ENCODE assay signal across 21 cellular contexts in genomic region chr21:39763282-39763970, GRCh38. TPM values are rescaled to one million over a fixed set of nuclear protein-coding genes. Genes with fewer than 3 reads are reported as not detected.
"Had no signal": no experiment of that assay in that cellular context is flagged by ENCODE, and none has a peak within 500 bp of the region (broad histone marks: within the 10 kb centered on the region; RNA-seq: fewer than 3 reads in every experiment).

No MANE protein-coding gene starts in this region.

- H3K4me1 ChIP-seq: breast epithelium, gastroesophageal sphincter, heart left ventricle, sigmoid colon, stomach had no signal

- H3K27me3 Mint-ChIP-seq: activated B cell treated with CpG ODN at 0.5 μM for 24 hours; activated CD4-positive, alpha-beta memory T cell treated with anti-CD3 and anti-CD28 coated beads, Interleukin-2, amount 10 ng/mL, durations not matched to agents 7 days and 5 days; activated CD8-positive, alpha-beta memory T cell treated with anti-CD3 and anti-CD28 coated beads, Interleukin-2, amount 10 ng/mL, durations not matched to agents 7 days and 5 days; activated naive CD8-positive, alpha-beta T cell treated with anti-CD3 and anti-CD28 coated beads, Interleukin-2, amount 10 ng/mL, durations not matched to agents 7 days and 5 days; progenitor cell of endocrine pancreas had no signal

- H3K4me3 ChIP-seq: breast epithelium, gastroesophageal sphincter, heart left ventricle, sigmoid colon, stomach had no signal

- H3K27ac Mint-ChIP-seq: activated B cell treated with CpG ODN at 0.5 μM for 24 hours; activated CD4-positive, alpha-beta memory T cell treated with anti-CD3 and anti-CD28 coated beads, Interleukin-2, amount 10 ng/mL, durations not matched to agents 7 days and 5 days; activated CD8-positive, alpha-beta memory T cell treated with anti-CD3 and anti-CD28 coated beads, Interleukin-2, amount 10 ng/mL, durations not matched to agents 7 days and 5 days; activated naive CD8-positive, alpha-beta T cell treated with anti-CD3 and anti-CD28 coated beads, Interleukin-2, amount 10 ng/mL, durations not matched to agents 7 days and 5 days; naive thymus-derived CD4-positive, alpha-beta T cell; progenitor cell of endocrine pancreas; stimulated activated effector memory CD8-positive, alpha-beta T cell treated with anti-CD3 and anti-CD28 coated beads, Interleukin-12 subunit alpha, Interleukin-12 subunit beta, amount 100 ng/mL, for 72 hours had no signal

- H3K4me1 Mint-ChIP-seq: activated B cell treated with CpG ODN at 0.5 μM for 24 hours; activated CD4-positive, alpha-beta memory T cell treated with anti-CD3 and anti-CD28 coated beads, Interleukin-2, amount 10 ng/mL, durations not matched to agents 7 days and 5 days; activated CD8-positive, alpha-beta memory T cell treated with anti-CD3 and anti-CD28 coated beads, Interleukin-2, amount 10 ng/mL, durations not matched to agents 7 days and 5 days; activated naive CD8-positive, alpha-beta T cell treated with anti-CD3 and anti-CD28 coated beads, Interleukin-2, amount 10 ng/mL, durations not matched to agents 7 days and 5 days; naive thymus-derived CD4-positive, alpha-beta T cell; stimulated activated effector memory CD8-positive, alpha-beta T cell treated with anti-CD3 and anti-CD28 coated beads, Interleukin-12 subunit alpha, Interleukin-12 subunit beta, amount 100 ng/mL, for 72 hours had no signal

- DNase-seq: activated B cell treated with CpG ODN at 0.5 μM for 24 hours; activated CD4-positive, alpha-beta memory T cell treated with anti-CD3 and anti-CD28 coated beads, Interleukin-2, amount 10 ng/mL, durations not matched to agents 7 days and 5 days; activated CD4-positive, alpha-beta T cell treated with anti-CD3 and anti-CD28 coated beads for 4 hours; activated CD8-positive, alpha-beta memory T cell treated with anti-CD3 and anti-CD28 coated beads, Interleukin-2, amount 10 ng/mL, durations not matched to agents 7 days and 5 days; activated naive CD4-positive, alpha-beta T cell treated with Interleukin-2 at 50 U/mL for 16 hours; activated naive CD8-positive, alpha-beta T cell treated with anti-CD3 and anti-CD28 coated beads, Interleukin-2, amount 10 ng/mL, durations not matched to agents 7 days and 5 days; cortex of kidney; heart left ventricle; mesenchymal stem cell; naive thymus-derived CD4-positive, alpha-beta T cell; occipital lobe; sigmoid colon; stimulated activated CD4-positive, alpha-beta T cell treated with anti-CD3 and anti-CD28 coated beads, Interleukin-4, amount 100 ng/mL, for 24 hours; stomach; SW 1271; T-helper 2 cell had no signal

- H3K27me3 ChIP-seq: breast epithelium, gastroesophageal sphincter, sigmoid colon, stomach had no signal

- H3K36me3 ChIP-seq: breast epithelium, gastroesophageal sphincter, heart left ventricle, sigmoid colon, stomach had no signal

- H3K4me3 Mint-ChIP-seq: activated B cell treated with CpG ODN at 0.5 μM for 24 hours; activated CD4-positive, alpha-beta memory T cell treated with anti-CD3 and anti-CD28 coated beads, Interleukin-2, amount 10 ng/mL, durations not matched to agents 7 days and 5 days; activated CD8-positive, alpha-beta memory T cell treated with anti-CD3 and anti-CD28 coated beads, Interleukin-2, amount 10 ng/mL, durations not matched to agents 7 days and 5 days; activated naive CD8-positive, alpha-beta T cell treated with anti-CD3 and anti-CD28 coated beads, Interleukin-2, amount 10 ng/mL, durations not matched to agents 7 days and 5 days; naive thymus-derived CD4-positive, alpha-beta T cell; stimulated activated effector memory CD8-positive, alpha-beta T cell treated with anti-CD3 and anti-CD28 coated beads, Interleukin-12 subunit alpha, Interleukin-12 subunit beta, amount 100 ng/mL, for 72 hours had no signal

- H3K9me3 Mint-ChIP-seq: activated naive CD8-positive, alpha-beta T cell treated with anti-CD3 and anti-CD28 coated beads, Interleukin-2, amount 10 ng/mL, durations not matched to agents 7 days and 5 days had no signal

- H3K36me3 Mint-ChIP-seq: activated CD8-positive, alpha-beta memory T cell treated with anti-CD3 and anti-CD28 coated beads, Interleukin-2, amount 10 ng/mL, durations not matched to agents 7 days and 5 days; activated naive CD8-positive, alpha-beta T cell treated with anti-CD3 and anti-CD28 coated beads, Interleukin-2, amount 10 ng/mL, durations not matched to agents 7 days and 5 days; naive thymus-derived CD4-positive, alpha-beta T cell; stimulated activated effector memory CD8-positive, alpha-beta T cell treated with anti-CD3 and anti-CD28 coated beads, Interleukin-12 subunit alpha, Interleukin-12 subunit beta, amount 100 ng/mL, for 72 hours had no signal

- H3K27ac ChIP-seq: gastroesophageal sphincter, heart left ventricle, sigmoid colon, stomach had no signal

- ATAC-seq: activated CD8-positive, alpha-beta memory T cell treated with anti-CD3 and anti-CD28 coated beads, Interleukin-2, amount 10 ng/mL, durations not matched to agents 7 days and 5 days; gastroesophageal sphincter; heart left ventricle; naive thymus-derived CD4-positive, alpha-beta T cell; stimulated activated effector memory CD8-positive, alpha-beta T cell treated with anti-CD3 and anti-CD28 coated beads, Interleukin-12 subunit alpha, Interleukin-12 subunit beta, amount 100 ng/mL, for 72 hours had no signal

RNA-seq across cellular contexts. Expression of gene IGSF5, which starts 18.4 kb away (rescaled TPM):
- total RNA-seq: activated B cell treated with CpG ODN at 0.5 μM for 24 hours; activated CD4-positive, alpha-beta memory T cell treated with anti-CD3 and anti-CD28 coated beads, Interleukin-2, amount 10 ng/mL, durations not matched to agents 7 days and 5 days; activated CD8-positive, alpha-beta memory T cell treated with anti-CD3 and anti-CD28 coated beads, Interleukin-2, amount 10 ng/mL, durations not matched to agents 7 days and 5 days; activated naive CD8-positive, alpha-beta T cell treated with anti-CD3 and anti-CD28 coated beads, Interleukin-2, amount 10 ng/mL, durations not matched to agents 7 days and 5 days; naive thymus-derived CD4-positive, alpha-beta T cell; stomach had no signal
- polyA plus RNA-seq: esophagus; naive thymus-derived CD4-positive, alpha-beta T cell had no signal
